ENCODE assay signal across 33 cellular contexts in genomic region chr16:1523581-1524245, GRCh38. TPM values are rescaled to one million over a fixed set of nuclear protein-coding genes. Genes with fewer than 3 reads are reported as not detected.
"Had no signal": no experiment of that assay in that cellular context is flagged by ENCODE, and none has a peak within 500 bp of the region (broad histone marks: within the 10 kb centered on the region; RNA-seq: fewer than 3 reads in every experiment).

No MANE protein-coding gene starts in this region.

- H3K36me3 Mint-ChIP-seq: immature natural killer cell; stimulated activated memory B cell treated with anti-CD40 and anti-IgM and Interleukin-4, amounts not matched to agents 10 μg/mL and 1 μg/mL and 100 μg/mL, for 72 hours had no signal

- H3K9me3 ChIP-seq: left lung, lower lobe of right lung, neutrophil, psoas muscle, right lobe of liver, tibial nerve, upper lobe of left lung, vagina had no signal

- H3K4me1 ChIP-seq: parathyroid adenoma, psoas muscle, right lobe of liver had no signal

- H3K4me3 Mint-ChIP-seq: immature natural killer cell; naive thymus-derived CD8-positive, alpha-beta T cell; nephron; neural crest cell; stimulated activated memory B cell treated with anti-CD40 and anti-IgM and Interleukin-4, amounts not matched to agents 10 μg/mL and 1 μg/mL and 100 μg/mL, for 72 hours; stimulated activated naive CD8-positive, alpha-beta T cell treated with anti-CD3 and anti-CD28 coated beads, Interleukin-15, amount 100 ng/mL, for 72 hours had no signal

- H2AFZ ChIP-seq: parathyroid adenoma had no signal

- H3K9ac ChIP-seq: parathyroid adenoma had no signal

- H3K27me3 ChIP-seq: left lung, right lobe of liver, tibial nerve, upper lobe of left lung, vagina had no signal

- H3K27me3 Mint-ChIP-seq: naive thymus-derived CD8-positive, alpha-beta T cell; stimulated activated memory B cell treated with anti-CD40 and anti-IgM and Interleukin-4, amounts not matched to agents 10 μg/mL and 1 μg/mL and 100 μg/mL, for 72 hours; stimulated activated naive CD8-positive, alpha-beta T cell treated with anti-CD3 and anti-CD28 coated beads, Interleukin-15, amount 100 ng/mL, for 72 hours had no signal

- H3K4me2 ChIP-seq: smooth muscle cell had no signal

- ATAC-seq: left colon; left lung; lower lobe of right lung; naive thymus-derived CD8-positive, alpha-beta T cell; psoas muscle; right lobe of liver; stimulated activated memory B cell treated with anti-CD40 and anti-IgM and Interleukin-4, amounts not matched to agents 10 μg/mL and 1 μg/mL and 100 μg/mL, for 72 hours; stimulated activated naive CD8-positive, alpha-beta T cell treated with anti-CD3 and anti-CD28 coated beads, Interleukin-15, amount 100 ng/mL, for 72 hours had no signal

- H3K9me3 Mint-ChIP-seq: immature natural killer cell; naive thymus-derived CD8-positive, alpha-beta T cell; nephron; neural crest cell; stimulated activated memory B cell treated with anti-CD40 and anti-IgM and Interleukin-4, amounts not matched to agents 10 μg/mL and 1 μg/mL and 100 μg/mL, for 72 hours; stimulated activated naive CD8-positive, alpha-beta T cell treated with anti-CD3 and anti-CD28 coated beads, Interleukin-15, amount 100 ng/mL, for 72 hours had no signal

- H3K27ac Mint-ChIP-seq: nephron; stimulated activated memory B cell treated with anti-CD40 and anti-IgM and Interleukin-4, amounts not matched to agents 10 μg/mL and 1 μg/mL and 100 μg/mL, for 72 hours; stimulated activated naive CD8-positive, alpha-beta T cell treated with anti-CD3 and anti-CD28 coated beads, Interleukin-15, amount 100 ng/mL, for 72 hours had no signal

- H3K4me1 Mint-ChIP-seq: stimulated activated memory B cell treated with anti-CD40 and anti-IgM and Interleukin-4, amounts not matched to agents 10 μg/mL and 1 μg/mL and 100 μg/mL, for 72 hours had no signal

- H3K79me2 ChIP-seq: parathyroid adenoma had no signal

- FAIRE-seq: islet of Langerhans, kidney had no signal

- H3K27ac ChIP-seq: left lung, lower lobe of right lung, neutrophil, parathyroid adenoma, psoas muscle, right lobe of liver, tibial nerve, upper lobe of left lung, vagina had no signal

- H3K36me3 ChIP-seq: neutrophil, right lobe of liver had no signal

- DNase-seq: hypothalamus; immature natural killer cell; kidney; left colon; left lung; lower lobe of right lung; mammary epithelial cell; mesenchymal stem cell; occipital lobe; psoas muscle; right lobe of liver; stimulated activated CD4-positive, alpha-beta T cell treated with anti-CD3 and anti-CD28 coated beads, Interleukin-1b, Interleukin-23, amount 100 ng/mL, for 48 hours; stimulated activated CD4-positive, alpha-beta T cell treated with anti-CD3 and anti-CD28 coated beads, Interleukin-2, amount 100 ng/mL, for 48 hours; stimulated activated CD4-positive, alpha-beta T cell treated with anti-CD3 and anti-CD28 coated beads, Interleukin-4, amount 100 ng/mL, for 4 hours; stimulated activated CD8-positive, alpha-beta memory T cell treated with anti-CD3 and anti-CD28 coated beads, Interleukin-4, amount 100 ng/mL, for 48 hours; stimulated activated naive CD4-positive, alpha-beta T cell treated with Interleukin-2 at 50 U/mL for 16 hours; stimulated activated naive CD8-positive, alpha-beta T cell treated with anti-CD3 and anti-CD28 coated beads, Interleukin-15, amount 100 ng/mL, for 72 hours; substantia nigra had no signal

- H3K4me3 ChIP-seq: left lung, lower lobe of right lung, psoas muscle, right lobe of liver, smooth muscle cell, tibial nerve, upper lobe of left lung, vagina had no signal

RNA-seq across cellular contexts. Expression of gene PTX4, which starts 35.0 kb away (rescaled TPM):
- total RNA-seq: kidney; left colon; left lung; lower lobe of right lung; mammary epithelial cell; naive thymus-derived CD8-positive, alpha-beta T cell; occipital lobe; osteocyte; right lobe of liver; smooth muscle cell; temporal lobe; tibial nerve; urinary bladder; vagina had no signal
- polyA plus RNA-seq: immature natural killer cell; liver; mammary epithelial cell; naive thymus-derived CD8-positive, alpha-beta T cell; smooth muscle cell had no signal
